ENCODE assay signal across 1 cellular context in genomic region chr2:42055573-42056514, GRCh38.
A peak's percentile ranks its signal among the peaks of the same experiment; 100 is the strongest.
TF ChIP-seq lines count a peak whose summit lies in the region.

No MANE protein-coding gene starts in this region.

TF ChIP-seq in HepG2, 621 proteins besides CTCF, POLR2A, EP300 and RAD21 (continued from another document and continues in another):
- no peak for TF ChIP-seq BCLAF1 (IDR thresholded peaks at IDR 0.05)
- TF ChIP-seq ZKSCAN1 (IDR thresholded peaks at IDR 0.05; ENCODE audit: low read length): no peak
- TF ChIP-seq CAMTA2 (CRISPR knock-in tag; IDR thresholded peaks at IDR 0.05; ENCODE audit: borderline replicate concordance): no peak
- no peak for TF ChIP-seq NBN (conservative IDR thresholded peaks at IDR 0.05)
- TF ChIP-seq ZBTB40 (IDR thresholded peaks at IDR 0.05): no peak
- TF ChIP-seq ZBTB40 (CRISPR knock-in tag; IDR thresholded peaks at IDR 0.05): peak; percentile 95
- no peak for TF ChIP-seq ISX (CRISPR knock-in tag; conservative IDR thresholded peaks at IDR 0.05)
- no peak for TF ChIP-seq HNRNPK (IDR thresholded peaks at IDR 0.05; ENCODE audit: low read depth, low read length, poor library complexity, severe bottlenecking)
- no peak for TF ChIP-seq ZNF3 (CRISPR knock-in tag; IDR thresholded peaks at IDR 0.05)
- TF ChIP-seq LRRFIP1 (CRISPR knock-in tag; conservative IDR thresholded peaks at IDR 0.05): no peak
- no peak for TF ChIP-seq ZNF674 (CRISPR knock-in tag; IDR thresholded peaks at IDR 0.05; ENCODE audit: low read depth)
- TF ChIP-seq ZNF124 (CRISPR knock-in tag; IDR thresholded peaks at IDR 0.05): no peak
- no peak for TF ChIP-seq ZC3H13 (CRISPR knock-in tag; IDR thresholded peaks at IDR 0.05)
- TF ChIP-seq SKI (IDR thresholded peaks at IDR 0.05; ENCODE audit: partially characterized antibody): peak; percentile 58
- TF ChIP-seq ZNF564 (CRISPR knock-in tag; IDR thresholded peaks at IDR 0.05): 0 out of 2 replicates have a peak, but pooled peaks have one; percentile 43
- TF ChIP-seq ELK4 (CRISPR knock-in tag; IDR thresholded peaks at IDR 0.05; ENCODE audit: borderline replicate concordance): no peak
- TF ChIP-seq ZMAT5 (CRISPR knock-in tag; IDR thresholded peaks at IDR 0.05; ENCODE audit: borderline replicate concordance, low read depth): no peak
- no peak for TF ChIP-seq GABPB1 (CRISPR knock-in tag; IDR thresholded peaks at IDR 0.05)
- no peak for TF ChIP-seq SCMH1 (CRISPR knock-in tag; IDR thresholded peaks at IDR 0.05; ENCODE audit: borderline replicate concordance)
- TF ChIP-seq ZIK1 (CRISPR knock-in tag; IDR thresholded peaks at IDR 0.05; ENCODE audit: borderline replicate concordance, low read depth): no peak
- no peak for TF ChIP-seq ZBTB3 (CRISPR knock-in tag; IDR thresholded peaks at IDR 0.05; ENCODE audit: borderline replicate concordance, low read depth)
- TF ChIP-seq THAP8 (CRISPR knock-in tag; IDR thresholded peaks at IDR 0.05; ENCODE audit: borderline replicate concordance): peak; percentile 72; the same call in 1 of the 2 replicates
- no peak for TF ChIP-seq ZNF607 (CRISPR knock-in tag; IDR thresholded peaks at IDR 0.05; ENCODE audit: borderline replicate concordance)
- no peak for TF ChIP-seq ZNF646 (CRISPR knock-in tag; IDR thresholded peaks at IDR 0.05)
- no peak for TF ChIP-seq NFATC3 (CRISPR knock-in tag; IDR thresholded peaks at IDR 0.05)
- TF ChIP-seq ZNF605 (CRISPR knock-in tag; IDR thresholded peaks at IDR 0.05): peak; percentile 66; the same call in 1 of the 2 replicates
- peak; percentile 48; the same call in 1 of the 2 replicates for TF ChIP-seq MYC (CRISPR knock-in tag; IDR thresholded peaks at IDR 0.05; ENCODE audit: borderline replicate concordance)
- TF ChIP-seq ZNF451 (CRISPR knock-in tag; IDR thresholded peaks at IDR 0.05): no peak
- TF ChIP-seq ZSCAN25 (CRISPR knock-in tag; IDR thresholded peaks at IDR 0.05): no peak; the same call in 1 of the 2 replicates
- TF ChIP-seq SMC3 (IDR thresholded peaks at IDR 0.05; ENCODE audit: low read length): no peak
- no peak for TF ChIP-seq ZNF30 (CRISPR knock-in tag; IDR thresholded peaks at IDR 0.05)
- no peak for TF ChIP-seq TAF15 (IDR thresholded peaks at IDR 0.05; ENCODE audit: low read depth, low read length, poor library complexity, severe bottlenecking)
